ENCODE assay signal across 8 cellular contexts in the genomic region with DNA sequence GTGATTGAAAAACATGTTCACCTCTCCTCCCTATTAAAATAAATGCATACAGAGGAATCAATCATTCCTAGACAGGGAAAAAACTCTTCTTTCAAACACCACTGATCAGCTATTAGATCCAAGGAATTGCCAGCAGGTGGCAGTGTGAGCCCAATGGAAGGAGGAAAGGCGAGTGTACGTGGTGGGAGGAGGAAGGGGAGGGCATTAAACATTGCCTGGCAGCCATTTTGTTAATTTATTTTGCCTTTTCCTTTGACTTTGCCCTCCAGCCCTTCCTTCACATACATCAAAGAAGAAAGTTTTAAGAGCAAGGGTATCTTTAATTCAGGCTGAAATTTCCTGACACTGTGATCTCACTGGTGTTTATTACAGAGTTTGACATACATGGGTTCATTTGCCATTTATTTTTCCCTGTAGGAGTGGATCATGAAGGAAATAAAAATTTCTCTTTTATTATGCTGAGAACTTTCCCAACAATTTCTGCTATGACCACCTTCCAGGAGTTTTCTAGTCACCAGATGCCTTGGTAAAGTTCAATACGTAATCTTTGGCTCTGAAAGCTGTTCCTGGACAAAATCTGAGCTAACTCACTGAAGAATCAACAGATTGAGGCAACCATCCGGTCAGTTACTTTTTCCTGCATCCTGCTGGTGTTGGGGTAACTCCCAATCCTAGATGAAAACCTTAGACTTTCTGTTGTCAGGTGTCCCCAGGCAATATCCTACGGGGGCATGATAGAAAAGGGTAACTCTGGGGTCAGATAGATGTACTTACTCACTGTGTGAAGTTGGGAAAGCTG. TPM values are rescaled to one million over a fixed set of nuclear protein-coding genes. Genes with fewer than 3 reads are reported as not detected.
DNase-seq lines count a peak whose midpoint lies in the region; ATAC-seq and TF ChIP-seq lines count a peak whose summit lies in the region.

No MANE protein-coding gene starts in this region.

- H3K9me3 Mint-ChIP-seq in activated T-cell treated with anti-CD3 and anti-CD28 coated beads, Interleukin-2, amount 50 U/mL, for 24 hours: no peaks in the 10 kb centered on the region

- H3K4me3 ChIP-seq in AG09309 (ENCODE audit: control insufficient read depth, low read depth, low read length): peak overlapping the region; percentile 94
- peak overlapping the region; percentile 94 for H3K4me3 ChIP-seq in Jurkat, Clone E6-1 (ENCODE audit: low read length)
- H3K4me3 ChIP-seq in muscle layer of colon (ENCODE audit: low read depth in 1 of 2, low read length in 2 of 2): peak overlapping the region in 1 of 2 donors; percentile 93

- no peaks in the 10 kb centered on the region for H3K27me3 ChIP-seq in muscle layer of colon (ENCODE audit: control insufficient read depth in 1 of 2, insufficient read depth in 2 of 2, low read length in 2 of 2)

- peak overlapping the region; percentile 97 for H3K9ac ChIP-seq in muscle layer of colon (ENCODE audit: low read length)

- peak overlapping the region; percentile 94 for H3K27ac ChIP-seq in muscle layer of colon (ENCODE audit: low read depth, low read length)

- no peaks in the 10 kb centered on the region for H3K27me3 Mint-ChIP-seq in activated T-cell treated with anti-CD3 and anti-CD28 coated beads, Interleukin-2, amount 50 U/mL, for 24 hours

- H3K4me1 Mint-ChIP-seq in activated T-cell treated with anti-CD3 and anti-CD28 coated beads, Interleukin-2, amount 50 U/mL, for 24 hours (ENCODE audit: low read depth): peaks cover 43% of the 10 kb centered on the region

- DNase-seq in AG09309 (ENCODE audit: low read depth) (peak; percentile 54), GM19238 (ENCODE audit: insufficient read length, low spot score) (peak; percentile 87), OCI-M2 (lab: John Stamatoyannopoulos, UW; ENCODE audit: unreplicated experiment) (peak; percentile 48)
- DNase-seq in Jurkat, Clone E6-1 (ENCODE audit: low read depth, low spot score): peak; percentile 88
- DNase-seq in activated T-cell treated with anti-CD3 and anti-CD28 coated beads, Interleukin-2, amount 50 U/mL, for 24 hours: peak; percentile 84
- DNase-seq in stimulated activated CD8-positive, alpha-beta memory T cell treated with anti-CD3 and anti-CD28 coated beads, Interleukin-4, amount 100 ng/mL, for 4 hours (ENCODE audit: low read depth in 2 of 2, low spot score in 1 of 2): peak; percentile 70 to 87

- peak; percentile 72 for ATAC-seq in esophagus mucosa

- H3K36me3 Mint-ChIP-seq in activated T-cell treated with anti-CD3 and anti-CD28 coated beads, Interleukin-2, amount 50 U/mL, for 24 hours (ENCODE audit: low read depth): peaks cover 33% of the 10 kb centered on the region

- H3K4me3 Mint-ChIP-seq in activated T-cell treated with anti-CD3 and anti-CD28 coated beads, Interleukin-2, amount 50 U/mL, for 24 hours: peak overlapping the region; percentile 100

- no peaks in the 10 kb centered on the region for H3K9me3 ChIP-seq in muscle layer of colon (ENCODE audit: low read length)

- peak; percentile 78 for TF ChIP-seq CTCF in AG09309 (IDR thresholded peaks at IDR 0.05; ENCODE audit: control insufficient read depth, insufficient read depth, low read depth, low read length, missing control alignments)

- no peaks in the 10 kb centered on the region for H3K36me3 ChIP-seq in muscle layer of colon (ENCODE audit: insufficient read depth, low read length)

- H3K27ac Mint-ChIP-seq in activated T-cell treated with anti-CD3 and anti-CD28 coated beads, Interleukin-2, amount 50 U/mL, for 24 hours: peak overlapping the region; percentile 99

- H3K4me1 ChIP-seq in muscle layer of colon (ENCODE audit: insufficient read depth, low read length): peaks cover 24% of the 10 kb centered on the region

RNA-seq across cellular contexts. Expression of gene GNAI3, which starts 1.9 kb away (rescaled TPM):
- 6.2 TPM for polyA plus RNA-seq in Jurkat, Clone E6-1 (2012; ENCODE audit: insufficient read depth, insufficient read length)
- 10.5 TPM for total RNA-seq in esophagus mucosa

RNA-seq across cellular contexts. Expression of gene GPR61, which starts 6.8 kb away (rescaled TPM):
- not detected for polyA plus RNA-seq in Jurkat, Clone E6-1 (2012; ENCODE audit: insufficient read depth, insufficient read length)
- total RNA-seq in esophagus mucosa: not detected

RNA-seq across cellular contexts. Expression of gene AMIGO1, which starts 37.0 kb away (rescaled TPM):
- polyA plus RNA-seq in Jurkat, Clone E6-1 (2012; ENCODE audit: insufficient read depth, insufficient read length): 1.8 TPM
- total RNA-seq in esophagus mucosa: 1.2 TPM

RNA-seq across cellular contexts. Expression of gene CYB561D1, which starts 52.6 kb away (rescaled TPM):
- polyA plus RNA-seq in Jurkat, Clone E6-1 (2012; ENCODE audit: insufficient read depth, insufficient read length): 4.7 TPM
- total RNA-seq in esophagus mucosa: 7.2 TPM
